8 cellular contexts compared by ENCODE assay signal in the genomic region with DNA sequence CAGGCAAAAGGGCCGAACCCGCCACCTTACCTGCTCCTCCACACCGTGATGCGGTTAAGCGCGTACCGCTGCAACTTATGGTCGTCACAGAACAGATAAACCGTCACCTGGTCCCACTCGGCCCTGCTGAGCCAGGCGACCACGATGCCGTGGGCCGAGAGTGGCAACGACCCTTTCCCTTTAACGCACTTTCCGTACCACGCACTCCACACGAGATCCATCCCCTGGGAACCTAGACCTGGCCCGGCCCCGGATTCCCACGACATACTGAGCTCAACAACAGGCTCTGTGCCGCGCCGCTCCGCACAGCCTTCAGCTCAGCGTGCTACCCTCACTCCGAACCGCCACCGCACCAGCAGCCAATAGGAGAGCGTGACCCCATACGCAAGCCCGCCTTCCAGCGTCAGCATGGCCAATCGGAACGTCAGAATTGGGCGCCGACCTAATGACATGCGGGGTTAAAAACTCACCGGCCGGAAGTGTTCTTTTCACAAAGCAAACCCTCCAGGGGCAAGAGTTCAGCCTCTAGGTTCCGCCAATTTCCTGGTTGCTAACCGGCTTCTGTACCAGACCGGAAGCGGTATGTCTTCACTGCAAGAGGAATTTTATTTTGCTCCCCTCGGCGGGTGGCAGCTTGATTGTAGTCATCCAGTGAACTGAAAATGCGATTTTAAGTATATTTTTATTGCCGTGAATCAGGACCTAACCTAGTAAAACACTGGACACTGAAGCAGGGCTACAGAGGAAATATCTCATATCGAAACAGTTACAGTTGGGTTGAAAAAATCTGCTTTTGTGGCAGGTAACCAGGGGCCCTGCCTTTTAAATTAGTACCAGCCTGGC. TPM values are rescaled to one million over a fixed set of nuclear protein-coding genes. Genes with fewer than 3 reads are reported as not detected.
DNase-seq lines count a peak whose midpoint lies in the region; ATAC-seq and TF ChIP-seq lines count a peak whose summit lies in the region.

TSS of gene LAS1L (minus strand) at position 338 of the 843 bp plus-strand sequence. CDS start at position 266, 72 bp downstream.

- no peaks in the 10 kb centered on the region for H3K27me3 ChIP-seq in DND-41 (ENCODE audit: insufficient read depth, low read length, poor library complexity)
- no peaks in the 10 kb centered on the region for H3K27me3 ChIP-seq in GM23248 (replicated peaks; ENCODE audit: insufficient read depth)
- H3K27me3 ChIP-seq in naive thymus-derived CD4-positive, alpha-beta T cell (ENCODE audit: control insufficient read depth in 2 of 2, insufficient read depth in 2 of 2, low read length in 2 of 2) = no peaks in the 10 kb centered on the region

- H2AFZ ChIP-seq in DND-41 (ENCODE audit: low read depth, low read length) = peak within 1 kb of the TSS; percentile 86
- peak within 1 kb of the TSS; percentile 100 for H2AFZ ChIP-seq in GM23248

- H3K4me3 Mint-ChIP-seq in activated T-helper 1 cell treated with anti-CD3 and anti-CD28 coated beads, Interleukin-12 subunit alpha, Interleukin-12 subunit beta, Interleukin-2, Interleukin-4 antibody, amounts not matched to agents 30 ng/mL and 10 ng/mL and 1 ng/mL, durations not matched to agents 14 hours and 24 hours and 36 hours = peak within 1 kb of the TSS; percentile 100
- peak within 1 kb of the TSS; percentile 97 to 100 (median 100) for H3K4me3 Mint-ChIP-seq in naive thymus-derived CD4-positive, alpha-beta T cell
- H3K4me3 Mint-ChIP-seq in stimulated activated naive B cell treated with anti-CD40 and anti-IgM and Interleukin-4, amounts not matched to agents 10 μg/mL and 1 μg/mL and 100 μg/mL, for 72 hours = peak within 1 kb of the TSS; percentile 95 to 96

- peak; percentile 95 for DNase-seq in DND-41
- peak; percentile 94 for DNase-seq in GM23248
- peak; percentile 87 to 92 for DNase-seq in Kasumi-1 (lab: John Stamatoyannopoulos, UW)
- peak; percentile 96 for DNase-seq in RPMI7951 (ENCODE audit: low read depth)
- peak; percentile 88 for DNase-seq in activated T-helper 1 cell treated with anti-CD3 and anti-CD28 coated beads, Interleukin-12 subunit alpha, Interleukin-12 subunit beta, Interleukin-2, Interleukin-4 antibody, amounts not matched to agents 30 ng/mL and 10 ng/mL and 1 ng/mL, durations not matched to agents 14 hours and 24 hours and 36 hours (ENCODE audit: low spot score)
- DNase-seq in fibroblast of gingiva (ENCODE audit: low read depth) = peak; percentile 93
- DNase-seq in naive thymus-derived CD4-positive, alpha-beta T cell = peak; percentile 71 to 94 (median 90)
- peak; percentile 91 for DNase-seq in stimulated activated naive B cell treated with anti-CD40 and anti-IgM and Interleukin-4, amounts not matched to agents 10 μg/mL and 1 μg/mL and 100 μg/mL, for 72 hours

- in situ Hi-C loops in GM23248 (cut with MboI) = no loop called here

- peak within 1 kb of the TSS; percentile 92 to 98 for H3K4me3 ChIP-seq in DND-41 (ENCODE audit: low read depth in 1 of 2, low read length in 2 of 2)
- H3K4me3 ChIP-seq in GM23248 = peak within 1 kb of the TSS; percentile 83
- H3K4me3 ChIP-seq in naive thymus-derived CD4-positive, alpha-beta T cell (ENCODE audit: low read length) = peak within 1 kb of the TSS; percentile 96

- H3K27ac ChIP-seq in DND-41 (ENCODE audit: low read length) (peak within 1 kb of the TSS; percentile 95), GM23248 (peak within 1 kb of the TSS; percentile 65)
- peak within 1 kb of the TSS; percentile 75 for H3K27ac ChIP-seq in naive thymus-derived CD4-positive, alpha-beta T cell (ENCODE audit: low read depth, low read length)

- H3K36me3 ChIP-seq in DND-41 (ENCODE audit: insufficient read depth, low read length) (peaks cover 30% of the 10 kb centered on the region), GM23248 (ENCODE audit: low read depth) (no peaks in the 10 kb centered on the region)
- H3K36me3 ChIP-seq in naive thymus-derived CD4-positive, alpha-beta T cell (ENCODE audit: control insufficient read depth in 2 of 3, insufficient read depth in 3 of 3, low read length in 3 of 3) = peaks cover 0 to 21% (median 0%) of the 10 kb centered on the region in 3 experiments

- H3K4me2 ChIP-seq in DND-41 (ENCODE audit: insufficient read depth, low read length) (peak within 1 kb of the TSS; percentile 99), GM23248 (ENCODE audit: unreplicated experiment) (peak within 1 kb of the TSS; percentile 88)

- peak within 1 kb of the TSS; percentile 77 for H3K9ac ChIP-seq in DND-41 (ENCODE audit: low read depth, low read length)
- peak within 1 kb of the TSS; percentile 89 for H3K9ac ChIP-seq in GM23248

- 3% methylated on average over 41 to 48 of the region's 50 CpGs for WGBS in GM23248 (ENCODE audit: low coverage in 1 of 2, low lambda C conversion rate in 2 of 2, missing lambda C conversion rate in 2 of 2), 2 experiments

- H3K27me3 Mint-ChIP-seq in activated T-helper 1 cell treated with anti-CD3 and anti-CD28 coated beads, Interleukin-12 subunit alpha, Interleukin-12 subunit beta, Interleukin-2, Interleukin-4 antibody, amounts not matched to agents 30 ng/mL and 10 ng/mL and 1 ng/mL, durations not matched to agents 14 hours and 24 hours and 36 hours (ENCODE audit: insufficient read depth) = peaks cover 2% of the 10 kb centered on the region
- H3K27me3 Mint-ChIP-seq in naive thymus-derived CD4-positive, alpha-beta T cell = no peaks in the 10 kb centered on the region
- peaks cover 0 to 8% of the 10 kb centered on the region in 2 donors for H3K27me3 Mint-ChIP-seq in stimulated activated naive B cell treated with anti-CD40 and anti-IgM and Interleukin-4, amounts not matched to agents 10 μg/mL and 1 μg/mL and 100 μg/mL, for 72 hours

- intact Hi-C loops in activated T-helper 1 cell treated with anti-CD3 and anti-CD28 coated beads, Interleukin-12 subunit alpha, Interleukin-12 subunit beta, Interleukin-2, Interleukin-4 antibody, amounts not matched to agents 30 ng/mL and 10 ng/mL and 1 ng/mL, durations not matched to agents 14 hours and 24 hours and 36 hours (cut with micrococcal nuclease) = loop anchor here (1.0 to 5.0 kb wide), 9 partner anchors 127 to 1782 kb away; partner anchors contain the start of genes AMER1, MTMR8, ZC3H12B and ZC4H2
- intact Hi-C loops in naive thymus-derived CD4-positive, alpha-beta T cell (cut with micrococcal nuclease) = loop anchor here (1.0 to 5.0 kb wide), 11 partner anchors 60 to 1972 kb away; partner anchors contain the start of genes MTMR8 (in 2 of the 2), ZC4H2 (in 2 of the 2), AMER1 (in 1 of the 2) and ZC3H12B (in 1 of the 2)

- no peak for TF ChIP-seq CTCF in DND-41 (IDR thresholded peaks at IDR 0.05; ENCODE audit: borderline replicate concordance, extremely low read depth, low read length, poor library complexity, severe bottlenecking)

- no peaks in the 10 kb centered on the region for H3F3A ChIP-seq in GM23248 (ENCODE audit: insufficient read depth)

- H3K9me3 Mint-ChIP-seq in activated T-helper 1 cell treated with anti-CD3 and anti-CD28 coated beads, Interleukin-12 subunit alpha, Interleukin-12 subunit beta, Interleukin-2, Interleukin-4 antibody, amounts not matched to agents 30 ng/mL and 10 ng/mL and 1 ng/mL, durations not matched to agents 14 hours and 24 hours and 36 hours = no peaks in the 10 kb centered on the region
- H3K9me3 Mint-ChIP-seq in naive thymus-derived CD4-positive, alpha-beta T cell = peaks cover 0 to 2% (median 0%) of the 10 kb centered on the region in 11 donors
- H3K9me3 Mint-ChIP-seq in stimulated activated naive B cell treated with anti-CD40 and anti-IgM and Interleukin-4, amounts not matched to agents 10 μg/mL and 1 μg/mL and 100 μg/mL, for 72 hours = no peaks in the 10 kb centered on the region

- peaks cover 8% of the 10 kb centered on the region for H3K36me3 Mint-ChIP-seq in activated T-helper 1 cell treated with anti-CD3 and anti-CD28 coated beads, Interleukin-12 subunit alpha, Interleukin-12 subunit beta, Interleukin-2, Interleukin-4 antibody, amounts not matched to agents 30 ng/mL and 10 ng/mL and 1 ng/mL, durations not matched to agents 14 hours and 24 hours and 36 hours (ENCODE audit: low read depth)
- peaks cover 0 to 8% (median 4%) of the 10 kb centered on the region in 5 donors for H3K36me3 Mint-ChIP-seq in naive thymus-derived CD4-positive, alpha-beta T cell
- H3K36me3 Mint-ChIP-seq in stimulated activated naive B cell treated with anti-CD40 and anti-IgM and Interleukin-4, amounts not matched to agents 10 μg/mL and 1 μg/mL and 100 μg/mL, for 72 hours = peaks cover 6 to 10% of the 10 kb centered on the region in 2 donors

- peak; percentile 99 for ATAC-seq in DND-41 (ENCODE audit: insufficient read depth, low read depth)
- ATAC-seq in naive thymus-derived CD4-positive, alpha-beta T cell = peak; percentile 99
- ATAC-seq in stimulated activated naive B cell treated with anti-CD40 and anti-IgM and Interleukin-4, amounts not matched to agents 10 μg/mL and 1 μg/mL and 100 μg/mL, for 72 hours (replicated peaks) = peak; percentile 99

- peaks cover 14% of the 10 kb centered on the region for H3K4me1 Mint-ChIP-seq in activated T-helper 1 cell treated with anti-CD3 and anti-CD28 coated beads, Interleukin-12 subunit alpha, Interleukin-12 subunit beta, Interleukin-2, Interleukin-4 antibody, amounts not matched to agents 30 ng/mL and 10 ng/mL and 1 ng/mL, durations not matched to agents 14 hours and 24 hours and 36 hours (ENCODE audit: low read depth)
- H3K4me1 Mint-ChIP-seq in naive thymus-derived CD4-positive, alpha-beta T cell = peaks cover 5 to 28% (median 16%) of the 10 kb centered on the region in 7 donors
- peaks cover 8 to 14% of the 10 kb centered on the region in 2 donors for H3K4me1 Mint-ChIP-seq in stimulated activated naive B cell treated with anti-CD40 and anti-IgM and Interleukin-4, amounts not matched to agents 10 μg/mL and 1 μg/mL and 100 μg/mL, for 72 hours

- H3K9me3 ChIP-seq in DND-41 (ENCODE audit: insufficient read depth, low read length, severe bottlenecking) (no peaks in the 10 kb centered on the region), GM23248 (ENCODE audit: low read depth) (no peaks in the 10 kb centered on the region)
- no peaks in the 10 kb centered on the region for H3K9me3 ChIP-seq in naive thymus-derived CD4-positive, alpha-beta T cell (ENCODE audit: control insufficient read depth in 2 of 3, low read length in 3 of 3)

- peaks cover 23% of the 10 kb centered on the region for H4K20me1 ChIP-seq in DND-41 (ENCODE audit: insufficient read depth, low read length)
- H4K20me1 ChIP-seq in GM23248 (ENCODE audit: insufficient read depth) = no peaks in the 10 kb centered on the region

- peaks cover 31% of the 10 kb centered on the region for H3K4me1 ChIP-seq in DND-41 (ENCODE audit: insufficient read depth, low read length)
- H3K4me1 ChIP-seq in GM23248 (ENCODE audit: insufficient read depth) = no peaks in the 10 kb centered on the region; the same call in 1 of the 2 replicates
- H3K4me1 ChIP-seq in naive thymus-derived CD4-positive, alpha-beta T cell (ENCODE audit: control insufficient read depth in 2 of 2, insufficient read depth in 2 of 2, low read length in 2 of 2) = peaks cover 10 to 13% of the 10 kb centered on the region in 2 donors

- POLR2A ChIA-PET in naive thymus-derived CD4-positive, alpha-beta T cell (lab: Charles Lee) = interaction anchor here (0.7 to 1.6 kb wide), 4 partner anchors 18 to 1140 kb away, joined by 3 to 5 read pairs (median 3); partner anchors contain the start of gene MTMR8

- H3K27ac Mint-ChIP-seq in activated T-helper 1 cell treated with anti-CD3 and anti-CD28 coated beads, Interleukin-12 subunit alpha, Interleukin-12 subunit beta, Interleukin-2, Interleukin-4 antibody, amounts not matched to agents 30 ng/mL and 10 ng/mL and 1 ng/mL, durations not matched to agents 14 hours and 24 hours and 36 hours = peak within 1 kb of the TSS; percentile 100
- peak within 1 kb of the TSS; percentile 94 to 100 (median 98) for H3K27ac Mint-ChIP-seq in naive thymus-derived CD4-positive, alpha-beta T cell
- H3K27ac Mint-ChIP-seq in stimulated activated naive B cell treated with anti-CD40 and anti-IgM and Interleukin-4, amounts not matched to agents 10 μg/mL and 1 μg/mL and 100 μg/mL, for 72 hours = peak within 1 kb of the TSS; percentile 96

- CTCF ChIA-PET in naive thymus-derived CD4-positive, alpha-beta T cell (lab: Charles Lee) = interaction anchor here (0.5 kb wide), 1 partner anchor 109 kb away, joined by 3 read pairs; no protein-coding TSS in a partner anchor

- H3K79me2 ChIP-seq in DND-41 (ENCODE audit: insufficient read depth, low read length) = peaks cover 31% of the 10 kb centered on the region
- H3K79me2 ChIP-seq in GM23248 (ENCODE audit: insufficient read depth) = peaks cover 30% of the 10 kb centered on the region

- H3K9me2 ChIP-seq in GM23248 (ENCODE audit: insufficient read depth) = no peaks in the 10 kb centered on the region

RNA-seq across cellular contexts. Expression of gene LAS1L, which starts in this region (rescaled TPM):
- 15.9 and 21.3 TPM in 2 replicates for total RNA-seq in GM23248 (2014; rRNA removed; shearing (Covaris generic))
- 23.5 and 25.0 TPM in 2 replicates for polyA plus RNA-seq in GM23248 (2016; fragmentation: Nextera tagmentation; extraction: Ambion mirVana)
- total RNA-seq in RPMI7951 (2014; rRNA removed; shearing (Covaris generic)) = 37.6 and 39.9 TPM in 2 replicates
- 62.5 and 65.1 TPM in 2 replicates for total RNA-seq in activated T-helper 1 cell treated with anti-CD3 and anti-CD28 coated beads, Interleukin-12 subunit alpha, Interleukin-12 subunit beta, Interleukin-2, Interleukin-4 antibody, amounts not matched to agents 30 ng/mL and 10 ng/mL and 1 ng/mL, durations not matched to agents 14 hours and 24 hours and 36 hours
- total RNA-seq in naive thymus-derived CD4-positive, alpha-beta T cell = 10 to 100 TPM; 37.2 to 48.9 (median 44.9) TPM
- polyA plus RNA-seq in naive thymus-derived CD4-positive, alpha-beta T cell = 10 to 100 TPM; 40.6 to 50.2 TPM

Comparison
In these comparisons a context has a peak if more than half of its experiments do, and no peak if none do; other contexts are left out.
1. Peak in every context shown above with its lines: DNase-seq, ATAC-seq, H3K4me3 ChIP-seq and H3K27ac ChIP-seq.